Comparison of ENCODE assay signal across 8 cellular contexts in genomic region chr15:78876954-78877353, GRCh38. TPM values are rescaled to one million over a fixed set of nuclear protein-coding genes. Genes with fewer than 3 reads are reported as not detected.
DNase-seq lines count a peak whose midpoint lies in the region; ATAC-seq, FAIRE-seq and TF ChIP-seq lines count a peak whose summit lies in the region.
"Not testable (repeated sequence)": the region's sequence is repeated elsewhere in the genome, so short reads cannot be mapped to it uniquely, and the experiment has no call there.

No MANE protein-coding gene starts in this region.

- H3K9me3 Mint-ChIP-seq in CD8-positive, alpha-beta T cell; activated T-cell treated with anti-CD3 and anti-CD28 coated beads, Interleukin-2, amount 50 U/mL, for 24 hours: not testable (repeated sequence)

- not testable (repeated sequence) for H3K27ac ChIP-seq in CD8-positive, alpha-beta T cell (ENCODE audit: low read depth, low read length); HL-60 (replicated peaks); SK-N-SH (ENCODE audit: low read depth in 2 of 2, low read length in 1 of 2); K562 (ENCODE audit: extremely low read depth, low read depth, low read length); left ventricle myocardium inferior (replicated peaks)
- H3K27ac ChIP-seq in osteoblast (ENCODE audit: low read depth, low read length): peak overlapping the region; percentile 60
- peak overlapping the region in 1 of 2 donors; percentile 99 for H3K27ac ChIP-seq in tibial artery

- 93% methylated on average over 14 of the region's 14 CpGs for WGBS in SK-N-SH (ENCODE audit: low lambda C conversion rate)
- 15% methylated on average over 8 of the region's 14 CpGs for WGBS in K562 (ENCODE audit: insufficient coverage, low coverage, missing lambda C conversion rate)

- not testable (repeated sequence) for H3K27ac Mint-ChIP-seq in CD8-positive, alpha-beta T cell
- peak overlapping the region; percentile 86 for H3K27ac Mint-ChIP-seq in activated T-cell treated with anti-CD3 and anti-CD28 coated beads, Interleukin-2, amount 50 U/mL, for 24 hours

- not testable (repeated sequence) for BruUV-seq in K562 (replicated peaks; lab: Mats Ljungman, UMichigan)

- not testable (repeated sequence) for TF ChIP-seq CTCF in CD8-positive, alpha-beta T cell (IDR thresholded peaks at IDR 0.05); HL-60 (IDR thresholded peaks at IDR 0.05; ENCODE audit: insufficient read depth, low read length); SK-N-SH (IDR thresholded peaks at IDR 0.05); K562 (IDR thresholded peaks at IDR 0.05 in 2 of 3, conservative IDR thresholded peaks at IDR 0.05 in 1 of 3; ENCODE audit: insufficient read depth in 2 of 3, low read depth in 1 of 3, low read length in 3 of 3); left ventricle myocardium inferior (IDR thresholded peaks at IDR 0.05; ENCODE audit: borderline replicate concordance); osteoblast (IDR thresholded peaks at IDR 0.05; ENCODE audit: extremely low read depth, low read depth, low read length); tibial artery (IDR thresholded peaks at IDR 0.05)

- H3K9me3 ChIP-seq in CD8-positive, alpha-beta T cell (ENCODE audit: low read length); SK-N-SH; K562 (replicated peaks; ENCODE audit: control insufficient read depth, insufficient read depth, low read depth, low read length); left ventricle myocardium inferior (replicated peaks); osteoblast (ENCODE audit: low read depth, low read length); tibial artery: not testable (repeated sequence)

- not testable (repeated sequence) for TF ChIP-seq POLR2A in K562 (conservative IDR thresholded peaks at IDR 0.05)

- peak overlapping the region; percentile 19 for H3K4me3 ChIP-seq in CD8-positive, alpha-beta T cell (ENCODE audit: low read depth, low read length)
- H3K4me3 ChIP-seq in HL-60 (replicated peaks; ENCODE audit: insufficient read depth, low read length): peak overlapping the region; percentile 63
- not testable (repeated sequence) for H3K4me3 ChIP-seq in SK-N-SH (ENCODE audit: low read depth in 2 of 2, low read length in 1 of 2); osteoblast (ENCODE audit: insufficient read depth, low read length)
- H3K4me3 ChIP-seq in K562: peak overlapping the region; percentile 12; the same call in 1 of the 2 replicates
- peak overlapping the region; percentile 81 for H3K4me3 ChIP-seq in left ventricle myocardium inferior
- H3K4me3 ChIP-seq in tibial artery: peak overlapping the region; percentile 10 to 17

- intact Hi-C loops in CD8-positive, alpha-beta T cell (cut with DNase I, micrococcal nuclease): loop anchor here in 1 of 2 experiments (2.0 kb wide), 1 partner anchor 16 kb away; no protein-coding TSS in a partner anchor
- intact Hi-C loops in K562 (cut with micrococcal nuclease); left ventricle myocardium inferior (cut with micrococcal nuclease): not testable (repeated sequence)
- intact Hi-C loops in tibial artery (cut with DNase I; ENCODE audit: low total_unique reads): loop anchor here (5.0 to 10.0 kb wide), 3 partner anchors 122 to 895 kb away; partner anchors contain the start of gene DNAJA4

- not testable (repeated sequence) for H3K9me2 ChIP-seq in SK-N-SH

- H4K20me1 ChIP-seq in SK-N-SH (ENCODE audit: insufficient read depth) (peaks cover 84% of the 10 kb centered on the region), K562 (replicated peaks; ENCODE audit: control insufficient read depth, insufficient read depth, low read length) (peaks cover 71% of the 10 kb centered on the region), osteoblast (ENCODE audit: insufficient read depth, low read length) (peaks cover 84% of the 10 kb centered on the region)

- H2AFZ ChIP-seq in SK-N-SH (ENCODE audit: low read depth); K562 (ENCODE audit: low read depth, low read length); osteoblast (ENCODE audit: low read length): not testable (repeated sequence)

- H3K27me3 ChIP-seq in CD8-positive, alpha-beta T cell (ENCODE audit: insufficient read depth, low read length); HL-60 (ENCODE audit: insufficient read depth, poor library complexity, severe bottlenecking); SK-N-SH (ENCODE audit: insufficient read depth); K562 (ENCODE audit: control insufficient read depth in 2 of 2, insufficient read depth in 2 of 2, low read length in 2 of 2); left ventricle myocardium inferior (ENCODE audit: low read depth); osteoblast (ENCODE audit: insufficient read depth, low read length); tibial artery: not testable (repeated sequence)

- TF ChIP-seq RAD21 in SK-N-SH (IDR thresholded peaks at IDR 0.05; ENCODE audit: low read length); K562 (CRISPR knock-in tag; conservative IDR thresholded peaks at IDR 0.05 in 1 of 2, IDR thresholded peaks at IDR 0.05 in 1 of 2): not testable (repeated sequence)

- peaks cover 71% of the 10 kb centered on the region for H3K4me1 Mint-ChIP-seq in CD8-positive, alpha-beta T cell (ENCODE audit: low read depth)
- peaks cover 72% of the 10 kb centered on the region for H3K4me1 Mint-ChIP-seq in activated T-cell treated with anti-CD3 and anti-CD28 coated beads, Interleukin-2, amount 50 U/mL, for 24 hours (ENCODE audit: low read depth)

- H3F3A ChIP-seq in SK-N-SH (replicated peaks; ENCODE audit: insufficient read depth): peaks cover 29% of the 10 kb centered on the region

- H3K27me3 Mint-ChIP-seq in CD8-positive, alpha-beta T cell (ENCODE audit: low read depth); activated T-cell treated with anti-CD3 and anti-CD28 coated beads, Interleukin-2, amount 50 U/mL, for 24 hours: not testable (repeated sequence)

- H3K36me3 Mint-ChIP-seq in CD8-positive, alpha-beta T cell: peaks cover 59% of the 10 kb centered on the region
- peaks cover 78% of the 10 kb centered on the region for H3K36me3 Mint-ChIP-seq in activated T-cell treated with anti-CD3 and anti-CD28 coated beads, Interleukin-2, amount 50 U/mL, for 24 hours (ENCODE audit: low read depth)

- not testable (repeated sequence) for DNase-seq in CD8-positive, alpha-beta T cell; HL-60 (ENCODE audit: low read depth in 1 of 2, low spot score in 1 of 2); SK-N-SH; activated T-cell treated with anti-CD3 and anti-CD28 coated beads, Interleukin-2, amount 50 U/mL, for 24 hours; left ventricle myocardium inferior; osteoblast (ENCODE audit: insufficient read length, low spot score, missing footprints); tibial artery
- peak in 1 of 4 experiments; percentile 55 for DNase-seq in K562 (ENCODE audit: extremely low read depth in 1 of 4, low spot score in 3 of 4)

- POLR2A ChIA-PET in CD8-positive, alpha-beta T cell (lab: Charles Lee): not testable (repeated sequence)
- POLR2A ChIA-PET in SK-N-SH (lab: Yijun Ruan, JAX) (interaction anchor here (0.7 kb wide), 1 partner anchor 67 kb away, joined by 5 read pairs; no protein-coding TSS in a partner anchor), K562 (lab: Yijun Ruan, JAX) (interaction anchor here (0.7 kb wide), 1 partner anchor 1029 kb away, joined by 5 read pairs; no protein-coding TSS in a partner anchor)

- not testable (repeated sequence) for TF ChIP-seq EP300 in SK-N-SH (IDR thresholded peaks at IDR 0.05; ENCODE audit: borderline replicate concordance in 1 of 2, low read depth in 1 of 2, low read length in 1 of 2); K562 (IDR thresholded peaks at IDR 0.05; ENCODE audit: low read length)

- H3K9ac ChIP-seq in SK-N-SH: not testable (repeated sequence)
- H3K9ac ChIP-seq in K562 (ENCODE audit: insufficient read depth in 1 of 2, low read depth in 2 of 2, low read length in 2 of 2): peak overlapping the region in 1 of 2 experiments; percentile 79; a peak in 1 of 4 replicates

- peaks cover 70% of the 10 kb centered on the region for H3K4me1 ChIP-seq in CD8-positive, alpha-beta T cell (ENCODE audit: insufficient read depth, low read length)
- H3K4me1 ChIP-seq in SK-N-SH (ENCODE audit: control insufficient read depth in 1 of 2, insufficient read depth in 2 of 2, low read depth in 1 of 2, low read length in 1 of 2) (peaks cover 7 to 33% of the 10 kb centered on the region in 2 experiments; a peak in 3 of 4 replicates), K562 (replicated peaks in 1 of 2; ENCODE audit: control insufficient read depth in 2 of 2, insufficient read depth in 2 of 2, low read length in 2 of 2) (peaks cover 8 to 29% of the 10 kb centered on the region in 2 experiments; a peak in 4 of 5 replicates), left ventricle myocardium inferior (peaks cover 97% of the 10 kb centered on the region), osteoblast (ENCODE audit: insufficient read depth, low read length) (peaks cover 69% of the 10 kb centered on the region), tibial artery (peaks cover 3 to 79% (median 60%) of the 10 kb centered on the region in 4 donors)

- not testable (repeated sequence) for ATAC-seq in CD8-positive, alpha-beta T cell; K562

- not testable (repeated sequence) for H3K36me3 ChIP-seq in CD8-positive, alpha-beta T cell (ENCODE audit: insufficient read depth, low read length)
- H3K36me3 ChIP-seq in SK-N-SH (replicated peaks in 1 of 2; ENCODE audit: control insufficient read depth in 1 of 2, insufficient read depth in 2 of 2, low read length in 1 of 2): peaks cover 18 to 20% of the 10 kb centered on the region in 2 experiments
- H3K36me3 ChIP-seq in K562 (ENCODE audit: control insufficient read depth, insufficient read depth, low read length): peaks cover 50% of the 10 kb centered on the region
- H3K36me3 ChIP-seq in left ventricle myocardium inferior: peaks cover 10% of the 10 kb centered on the region
- H3K36me3 ChIP-seq in osteoblast (ENCODE audit: insufficient read depth, low read length): peaks cover 16% of the 10 kb centered on the region
- peaks cover 3 to 11% (median 8%) of the 10 kb centered on the region in 3 donors for H3K36me3 ChIP-seq in tibial artery

- 0 out of 2 replicates have a peak overlapping the region, but pooled peaks have one; percentile 15 for H3K4me2 ChIP-seq in SK-N-SH
- peak overlapping the region; percentile 51 for H3K4me2 ChIP-seq in K562 (ENCODE audit: insufficient read depth, low read length)
- peak overlapping the region; percentile 87 for H3K4me2 ChIP-seq in osteoblast (ENCODE audit: insufficient read depth, low read length)

- H3K9me1 ChIP-seq in K562 (ENCODE audit: control insufficient read depth, insufficient read depth, low read length): peaks cover 12% of the 10 kb centered on the region

- peaks cover 91% of the 10 kb centered on the region for H3K79me2 ChIP-seq in SK-N-SH (ENCODE audit: insufficient read depth)
- peaks cover 92% of the 10 kb centered on the region for H3K79me2 ChIP-seq in K562 (ENCODE audit: control insufficient read depth, insufficient read depth, low read length)
- H3K79me2 ChIP-seq in osteoblast (ENCODE audit: insufficient read depth, low read length): peaks cover 92% of the 10 kb centered on the region

- in situ Hi-C loops in K562 (cut with MboI): not testable (repeated sequence)

- not testable (repeated sequence) for FAIRE-seq in K562 (lab: Jason Lieb, UNC)

- CTCF ChIA-PET in CD8-positive, alpha-beta T cell (lab: Charles Lee): interaction anchor here (1.2 kb wide), 1 partner anchor 9 kb away, joined by 3 read pairs; no protein-coding TSS in a partner anchor
- CTCF ChIA-PET in SK-N-SH (lab: Yijun Ruan, JAX): interaction anchor here (0.6 kb wide), 1 partner anchor 126 kb away, joined by 3 read pairs; no protein-coding TSS in a partner anchor
- CTCF ChIA-PET in K562 (lab: Yijun Ruan, JAX; ENCODE audit: low intra/inter-chr PET ratio): not testable (repeated sequence)

- H3K4me3 Mint-ChIP-seq in CD8-positive, alpha-beta T cell: peak overlapping the region; percentile 69
- peak overlapping the region; percentile 96 for H3K4me3 Mint-ChIP-seq in activated T-cell treated with anti-CD3 and anti-CD28 coated beads, Interleukin-2, amount 50 U/mL, for 24 hours

RNA-seq across cellular contexts. Expression of gene MORF4L1, which starts 4.3 kb away (rescaled TPM):
- 100 to 1,000 TPM; 513 to 545 TPM for total RNA-seq in CD8-positive, alpha-beta T cell
- 163 and 174 TPM in 2 replicates for polyA plus RNA-seq in SK-N-SH (2012; rRNA removed)
- polyA plus RNA-seq in SK-N-SH (2012; cell fraction: cytosol; rRNA removed): 248 and 402 TPM in 2 replicates
- polyA plus RNA-seq in SK-N-SH (2012; cell fraction: nucleus; rRNA removed): 56.0 and 94.9 TPM in 2 replicates
- 78.8 and 247 TPM in 2 replicates for total RNA-seq in K562 (2011; cell fraction: chromatin; rRNA removed; ENCODE audit: low replicate concordance)
- total RNA-seq in K562 (2011; cell fraction: nucleolus; rRNA removed): 43.7 and 63.3 TPM in 2 replicates
- total RNA-seq in K562 (2011; cell fraction: nucleoplasm; rRNA removed): 127 and 191 TPM in 2 replicates
- 202 and 281 TPM in 2 replicates for total RNA-seq in K562 (2014; rRNA removed)
- total RNA-seq in K562 (2014; rRNA removed; fragmentation: Illumina TruSeq; extraction: Trizol): 127 and 157 TPM in 2 replicates
- 193 and 197 TPM in 2 replicates for total RNA-seq in K562 (2015; rRNA removed; fragmentation: Illumina TruSeq; extraction: Trizol)
- total RNA-seq in K562 (2021): 187 and 240 TPM in 2 replicates
- 268 and 400 TPM in 2 replicates for polyA plus RNA-seq in K562 (2011; rRNA removed)
- 61.7 and 122 TPM in 2 replicates for polyA plus RNA-seq in K562 (2011; cell fraction: cytosol; rRNA removed)
- 49.9 and 79.3 TPM in 2 replicates for polyA plus RNA-seq in K562 (2011; cell fraction: nucleus; rRNA removed)
- polyA plus RNA-seq in K562 (2012): 208 and 400 TPM in 2 replicates
- 497 and 578 TPM in 2 replicates for polyA plus RNA-seq in K562 (2014; fragmentation: Illumina TruSeq; extraction: Trizol)
- 100 to 1,000 TPM; 244 to 365 TPM for polyA plus RNA-seq in K562 (2014; fragmentation: Nextera tagmentation; extraction: Ambion mirVana)
- 454 and 615 TPM in 2 replicates for polyA plus RNA-seq in K562 (2014; rRNA removed)
- 149 and 157 TPM in 2 replicates for polyA minus RNA-seq in K562 (2011; rRNA and poly(A)+ RNA removed)
- polyA minus RNA-seq in K562 (2011; cell fraction: cytosol; rRNA and poly(A)+ RNA removed): 46.6 and 48.9 TPM in 2 replicates
- polyA minus RNA-seq in K562 (2011; cell fraction: nucleus; rRNA and poly(A)+ RNA removed): 35.3 and 77.4 TPM in 2 replicates
- 310 TPM for total RNA-seq in left ventricle myocardium inferior
- 446 and 456 TPM in 2 replicates for total RNA-seq in osteoblast

Comparison
In these comparisons a context has a peak if more than half of its experiments do, and no peak if none do; other contexts are left out.
1. H3K4me2 ChIP-seq: peak in every context shown above with its lines; median percentile 87 in osteoblast; 51 in K562; 15 in SK-N-SH.